ENCODE assay signal across 26 cellular contexts in genomic region chr1:35500439-35500838, GRCh38. TPM values are rescaled to one million over a fixed set of nuclear protein-coding genes. Genes with fewer than 3 reads are reported as not detected.
A peak's percentile ranks its signal among the peaks of the same experiment; 100 is the strongest.
DNase-seq lines count a peak whose midpoint lies in the region; ATAC-seq, FAIRE-seq and TF ChIP-seq lines count a peak whose summit lies in the region.
"Had no signal": no experiment of that assay in that cellular context is flagged by ENCODE, and none has a peak within 500 bp of the region (broad histone marks: within the 10 kb centered on the region; RNA-seq: fewer than 3 reads in every experiment).

No MANE protein-coding gene starts in this region.

- H3K27me3 ChIP-seq in ectodermal cell (ENCODE audit: control insufficient read depth, insufficient read depth, low read length, poor library complexity, severe bottlenecking), result no peaks in the 10 kb centered on the region
- H3K27me3 ChIP-seq: heart left ventricle, SJCRH30 had no signal

- peaks cover 11% of the 10 kb centered on the region for H3K36me3 Mint-ChIP-seq in activated naive CD8-positive, alpha-beta T cell
- H3K36me3 Mint-ChIP-seq in activated naive CD8-positive, alpha-beta T cell treated with anti-CD3 and anti-CD28 coated beads, Interleukin-2, amount 50 U/mL, for 24 hours (ENCODE audit: low read depth), result peaks cover 8% of the 10 kb centered on the region
- peaks cover 25% of the 10 kb centered on the region for H3K36me3 Mint-ChIP-seq in T-cell

- POLR2A ChIA-PET in T-cell (lab: Charles Lee), result interaction anchor here in 1 of 2 donors (0.6 kb wide), 1 partner anchor 10 kb away, joined by 4 read pairs; no protein-coding TSS in a partner anchor

- H3K4me1 Mint-ChIP-seq in activated naive CD8-positive, alpha-beta T cell (ENCODE audit: low read depth), result peaks cover 34% of the 10 kb centered on the region
- peaks cover 11% of the 10 kb centered on the region for H3K4me1 Mint-ChIP-seq in activated naive CD8-positive, alpha-beta T cell treated with anti-CD3 and anti-CD28 coated beads, Interleukin-2, amount 50 U/mL, for 24 hours
- peaks cover 54 to 57% (median 55%) of the 10 kb centered on the region in 3 donors for H3K4me1 Mint-ChIP-seq in T-cell
- H3K4me1 Mint-ChIP-seq: activated B cell treated with CpG ODN at 0.5 μM for 24 hours had no signal

- ATAC-seq in activated naive CD8-positive, alpha-beta T cell treated with anti-CD3 and anti-CD28 coated beads, Interleukin-2, amount 50 U/mL, for 24 hours, result no peak
- ATAC-seq in T-cell (replicated peaks in 1 of 4), result no peak
- ATAC-seq: HCT116 had no signal

- no peaks in the 10 kb centered on the region for H3K9me3 ChIP-seq in ectodermal cell (ENCODE audit: control insufficient read depth, low read length)
- H3K9me3 ChIP-seq: heart left ventricle, SJCRH30 had no signal

- FAIRE-seq in D721Med (lab: Jason Lieb, UNC), result no peak
- FAIRE-seq: G401.6, small intestine, urothelium cell line had no signal

- peak overlapping the region; percentile 13 for H3K27ac Mint-ChIP-seq in activated naive CD8-positive, alpha-beta T cell
- no peak overlapping the region for H3K27ac Mint-ChIP-seq in activated naive CD8-positive, alpha-beta T cell treated with anti-CD3 and anti-CD28 coated beads, Interleukin-2, amount 50 U/mL, for 24 hours
- peak overlapping the region; percentile 89 to 90 for H3K27ac Mint-ChIP-seq in T-cell
- H3K27ac Mint-ChIP-seq: activated B cell treated with CpG ODN at 0.5 μM for 24 hours; activated CD8-positive, alpha-beta T cell treated with anti-CD3 and anti-CD28 coated beads for 36 hours; activated naive CD4-positive, alpha-beta T cell treated with anti-CD3 and anti-CD28 coated beads for 36 hours; CD14-positive monocyte; dendritic cell treated with granulocyte-macrophage colony-stimulating factor and Interleukin-4, amounts not matched to agents 40 ng/mL and 50 ng/mL, for 4 days had no signal

- DNase-seq in activated naive CD8-positive, alpha-beta T cell treated with anti-CD3 and anti-CD28 coated beads, Interleukin-2, amount 50 U/mL, for 24 hours, result no peak
- DNase-seq in T-cell, result no peak
- no peak for DNase-seq in NCI-H774 (lab: John Stamatoyannopoulos, UW)
- no peak for DNase-seq in D721Med (ENCODE audit: insufficient read length, low spot score)
- DNase-seq in mesenteric fat pad (ENCODE audit: low spot score), result no peak
- DNase-seq: activated B cell treated with CpG ODN at 0.5 μM for 24 hours; activated naive CD4-positive, alpha-beta T cell treated with anti-CD3 and anti-CD28 coated beads for 36 hours; anterior cingulate cortex; DMS153; heart left ventricle; mesenchymal stem cell; NCI-H1048; NCI-H1930; NCI-H526; SJCRH30; stimulated activated CD4-positive, alpha-beta T cell treated with anti-CD3 and anti-CD28 coated beads, Interleukin-2, amount 100 ng/mL, for 24 hours had no signal

- peaks cover 6% of the 10 kb centered on the region for H3K4me1 ChIP-seq in ectodermal cell (ENCODE audit: control insufficient read depth, insufficient read depth, low read length)
- H3K4me1 ChIP-seq: SJCRH30 had no signal

- no peaks in the 10 kb centered on the region for H3K9me3 Mint-ChIP-seq in activated naive CD8-positive, alpha-beta T cell (ENCODE audit: low read depth)
- no peaks in the 10 kb centered on the region for H3K9me3 Mint-ChIP-seq in activated naive CD8-positive, alpha-beta T cell treated with anti-CD3 and anti-CD28 coated beads, Interleukin-2, amount 50 U/mL, for 24 hours
- peaks cover 0 to 3% (median 0%) of the 10 kb centered on the region in 3 donors for H3K9me3 Mint-ChIP-seq in T-cell
- H3K9me3 Mint-ChIP-seq: activated B cell treated with CpG ODN at 0.5 μM for 24 hours; activated CD8-positive, alpha-beta T cell treated with anti-CD3 and anti-CD28 coated beads for 36 hours; activated naive CD4-positive, alpha-beta T cell treated with anti-CD3 and anti-CD28 coated beads for 36 hours had no signal

- no peak overlapping the region for H3K4me3 ChIP-seq in ectodermal cell (ENCODE audit: insufficient read depth, low read depth, low read length)
- H3K4me3 ChIP-seq: heart left ventricle, SJCRH30 had no signal

- H3K36me3 ChIP-seq in ectodermal cell (ENCODE audit: control insufficient read depth, insufficient read depth, low read length), result no peaks in the 10 kb centered on the region

- H3K27me3 Mint-ChIP-seq in activated naive CD8-positive, alpha-beta T cell, result no peaks in the 10 kb centered on the region
- H3K27me3 Mint-ChIP-seq in activated naive CD8-positive, alpha-beta T cell treated with anti-CD3 and anti-CD28 coated beads, Interleukin-2, amount 50 U/mL, for 24 hours, result no peaks in the 10 kb centered on the region
- H3K27me3 Mint-ChIP-seq in T-cell, result no peaks in the 10 kb centered on the region
- H3K27me3 Mint-ChIP-seq: activated B cell treated with CpG ODN at 0.5 μM for 24 hours; activated CD8-positive, alpha-beta T cell treated with anti-CD3 and anti-CD28 coated beads for 36 hours; dendritic cell treated with granulocyte-macrophage colony-stimulating factor and Interleukin-4, amounts not matched to agents 40 ng/mL and 50 ng/mL, for 4 days had no signal

- TF ChIP-seq CTCF in D721Med (IDR thresholded peaks at IDR 0.05; ENCODE audit: insufficient read depth, missing control alignments), result no peak

- H3K4me3 Mint-ChIP-seq in activated naive CD8-positive, alpha-beta T cell, result no peak overlapping the region
- no peak overlapping the region for H3K4me3 Mint-ChIP-seq in activated naive CD8-positive, alpha-beta T cell treated with anti-CD3 and anti-CD28 coated beads, Interleukin-2, amount 50 U/mL, for 24 hours
- H3K4me3 Mint-ChIP-seq in T-cell, result no peak overlapping the region
- H3K4me3 Mint-ChIP-seq: activated B cell treated with CpG ODN at 0.5 μM for 24 hours; activated CD8-positive, alpha-beta T cell treated with anti-CD3 and anti-CD28 coated beads for 36 hours; activated naive CD4-positive, alpha-beta T cell treated with anti-CD3 and anti-CD28 coated beads for 36 hours; CD14-positive monocyte; dendritic cell treated with granulocyte-macrophage colony-stimulating factor and Interleukin-4, amounts not matched to agents 40 ng/mL and 50 ng/mL, for 4 days had no signal

- H3K27ac ChIP-seq in ectodermal cell (ENCODE audit: insufficient read depth, low read depth, low read length, poor library complexity, severe bottlenecking), result peak overlapping the region; percentile 33
- H3K27ac ChIP-seq: epithelial cell of prostate, SJCRH30 had no signal

- CTCF ChIA-PET in T-cell (lab: Charles Lee), result no interaction called here

- WGBS in ectodermal cell, 2 experiments, result 87 to 92% methylated on average over 1 to 2 of the region's 2 CpGs

RNA-seq across cellular contexts. Expression of gene KIAA0319L, which starts 56.8 kb away (rescaled TPM):
- 10 to 100 TPM; 60.8 to 73.7 (median 63.7) TPM for total RNA-seq in T-cell
- polyA plus RNA-seq in ectodermal cell (2013, experiment 1 of 4), result 64.5 TPM
- 68.6 TPM for polyA plus RNA-seq in ectodermal cell (2013, experiment 2 of 4)
- 51.6 TPM for polyA plus RNA-seq in ectodermal cell (2013, experiment 3 of 4)
- 59.5 TPM for polyA plus RNA-seq in ectodermal cell (2013, experiment 4 of 4)
- total RNA-seq in mesenteric fat pad, result 48.5 TPM

RNA-seq across cellular contexts. Expression of gene NCDN, which starts 57.2 kb away (rescaled TPM):
- total RNA-seq in T-cell (10 to 100 TPM; 19.8 to 34.0 (median 31.4) TPM), mesenteric fat pad (16.0 TPM)
- polyA plus RNA-seq in ectodermal cell (2013, experiment 1 of 4), result 27.3 TPM
- polyA plus RNA-seq in ectodermal cell (2013, experiment 2 of 4), result 28.9 TPM
- polyA plus RNA-seq in ectodermal cell (2013, experiment 3 of 4), result 20.0 TPM
- polyA plus RNA-seq in ectodermal cell (2013, experiment 4 of 4), result 23.5 TPM
